9 cellular contexts compared by ENCODE assay signal in genomic region chr1:227788279-227789041, GRCh38. TPM values are rescaled to one million over a fixed set of nuclear protein-coding genes. Genes with fewer than 3 reads are reported as not detected.
A peak's percentile ranks its signal among the peaks of the same experiment; 100 is the strongest.
DNase-seq lines count a peak whose midpoint lies in the region; ATAC-seq and TF ChIP-seq lines count a peak whose summit lies in the region.
"Had no signal": no experiment of that assay in that cellular context is flagged by ENCODE, and none has a peak within 500 bp of the region (broad histone marks: within the 10 kb centered on the region; RNA-seq: fewer than 3 reads in every experiment).

No MANE protein-coding gene starts in this region.

- H3K4me2 ChIP-seq in IMR-90 (ENCODE audit: low read depth, low read length) = peak overlapping the region; percentile 96

- no peak overlapping the region for H2BK20ac ChIP-seq in IMR-90 (ENCODE audit: low read depth, low read length)

- H3K4me1 Mint-ChIP-seq in dendritic cell treated with granulocyte-macrophage colony-stimulating factor and Interleukin-4, amounts not matched to agents 40 ng/mL and 50 ng/mL, for 4 days (ENCODE audit: low read depth) = peaks cover 28% of the 10 kb centered on the region

- no peaks in the 10 kb centered on the region for H3K9me3 Mint-ChIP-seq in dendritic cell treated with granulocyte-macrophage colony-stimulating factor and Interleukin-4, amounts not matched to agents 40 ng/mL and 50 ng/mL, for 4 days

- no peak overlapping the region for H2BK15ac ChIP-seq in IMR-90 (ENCODE audit: low read depth, low read length)

- DNase-seq in SIG-M5 treated with dmso at 0.1 percent for 504 hours (lab: John Stamatoyannopoulos, UW; ENCODE audit: unreplicated experiment) (peak; percentile 72), SIG-M5 (lab: John Stamatoyannopoulos, UW) (no peak), IMR-90 (no peak), SK-N-DZ (ENCODE audit: low spot score) (peak; percentile 79), thyroid gland (peak; percentile 83 to 87)

- peak overlapping the region; percentile 31; the same call in 1 of the 2 replicates for H3K9ac ChIP-seq in IMR-90 (ENCODE audit: low read depth, low read length)

- dilution Hi-C loops in IMR-90 (cut with HindIII; ENCODE audit: low sequenced_read_pairs, unreplicated experiment) = no loop called here

- H2AK5ac ChIP-seq in IMR-90 (ENCODE audit: low read depth, low read length) = no peak overlapping the region

- no peak overlapping the region for H3K23ac ChIP-seq in IMR-90 (ENCODE audit: low read depth, low read length)

- H2AFZ ChIP-seq in IMR-90 (replicated peaks; ENCODE audit: low read length, poor library complexity) = peak overlapping the region; percentile 97

- H4K91ac ChIP-seq in IMR-90 (ENCODE audit: insufficient read depth, low read depth, low read length) = no peak overlapping the region

- H3K36me3 Mint-ChIP-seq in dendritic cell treated with granulocyte-macrophage colony-stimulating factor and Interleukin-4, amounts not matched to agents 40 ng/mL and 50 ng/mL, for 4 days (ENCODE audit: low read depth) = no peaks in the 10 kb centered on the region

- peak overlapping the region; percentile 72; the same call in 1 of the 2 replicates for H3K4ac ChIP-seq in IMR-90 (ENCODE audit: low read depth, low read length)

- in situ Hi-C loops in IMR-90 (cut with MboI; ENCODE audit: low sequenced_read_pairs) = no loop called here

- H4K8ac ChIP-seq in IMR-90 (ENCODE audit: low read depth in 2 of 2, low read length in 2 of 2) = peak overlapping the region in 1 of 2 experiments; percentile 32; a peak in 1 of 4 replicates

- ATAC-seq in GM21737 (IDR thresholded peaks at IDR 0.05; ENCODE audit: unreplicated experiment) (peak; percentile 48), IMR-90 (ENCODE audit: low read depth) (peak; percentile 78)

- WGBS in IMR-90 (ENCODE audit: extremely low coverage in 2 of 2, insufficient read length in 1 of 2), 2 experiments = 1% methylated on average over 26 of the region's 67 CpGs; no CpG with 5 or more reads in 1 of the 2 experiments
- WGBS in mesodermal cell (ENCODE audit: insufficient coverage in 2 of 2), 2 experiments = 2% methylated on average over 38 to 49 of the region's 67 CpGs
- 2 to 3% methylated on average over 32 to 34 of the region's 67 CpGs for WGBS in thyroid gland, 2 donors

- H4K5ac ChIP-seq in IMR-90 (ENCODE audit: low read depth, low read length) = no peak overlapping the region

- H2AK9ac ChIP-seq in IMR-90 (replicated peaks; ENCODE audit: low read depth, low read length, poor library complexity) = peak overlapping the region; percentile 29

- no peaks in the 10 kb centered on the region for H4K20me1 ChIP-seq in IMR-90 (ENCODE audit: insufficient read depth, low read length)

- no peak overlapping the region for H2BK120ac ChIP-seq in IMR-90 (ENCODE audit: low read depth, low read length)

- H3K27ac ChIP-seq in IMR-90 (ENCODE audit: insufficient read depth, low read length) (no peak overlapping the region), mesodermal cell (ENCODE audit: low read depth, low read length, severe bottlenecking) (no peak overlapping the region), thyroid gland (peak overlapping the region in 1 of 3 donors; percentile 49)

- H3K36me3 ChIP-seq in IMR-90 (ENCODE audit: control insufficient read depth, insufficient read depth, low read length) (no peaks in the 10 kb centered on the region), mesodermal cell (ENCODE audit: control insufficient read depth, insufficient read depth, low read length) (no peaks in the 10 kb centered on the region), thyroid gland (no peaks in the 10 kb centered on the region)

- H3K79me1 ChIP-seq in IMR-90 (ENCODE audit: low read depth in 1 of 2, low read length in 2 of 2) = no peaks in the 10 kb centered on the region

- TF ChIP-seq POLR2A in IMR-90 (IDR thresholded peaks at IDR 0.05; ENCODE audit: low read depth, low read length) (no peak; the same call in 1 of the 2 replicates), thyroid gland (IDR thresholded peaks at IDR 0.05) (peak in 1 of 2 donors; percentile 52)

- H3K4me3 ChIP-seq in IMR-90 (ENCODE audit: insufficient read depth, low read depth, low read length) = peak overlapping the region; percentile 57
- H3K4me3 ChIP-seq in mesodermal cell (ENCODE audit: extremely low read depth, insufficient read depth, low read length, poor library complexity, severe bottlenecking) = peak overlapping the region; percentile 44
- peak overlapping the region; percentile 14 to 52 (median 42) for H3K4me3 ChIP-seq in thyroid gland (replicated peaks in 1 of 3)

- intact Hi-C loops in IMR-90 (cut with micrococcal nuclease) (loop anchor here (1.0 to 2.0 kb wide), 2 partner anchors 54 to 158 kb away; partner anchors contain the start of genes JMJD4 and SNAP47), thyroid gland (cut with DNase I) (no loop called here)
- intact Hi-C loops in dendritic cell treated with granulocyte-macrophage colony-stimulating factor and Interleukin-4, amounts not matched to agents 40 ng/mL and 50 ng/mL, for 4 days (cut with micrococcal nuclease) = loop anchor here (2.0 to 5.0 kb wide), 2 partner anchors 98 to 699 kb away; partner anchors contain the start of gene RNF187

- peaks cover 8% of the 10 kb centered on the region for H3K4me1 ChIP-seq in IMR-90 (ENCODE audit: control insufficient read depth, insufficient read depth, low read length)
- H3K4me1 ChIP-seq in mesodermal cell (ENCODE audit: control insufficient read depth, insufficient read depth, low read length, poor library complexity, severe bottlenecking) = peaks cover under 1% of the 10 kb centered on the region
- H3K4me1 ChIP-seq in thyroid gland = peaks cover 19 to 22% of the 10 kb centered on the region in 2 donors

- BruUV-seq in IMR-90 (replicated peaks; lab: Mats Ljungman, UMichigan) = no TSS peak

- no peak overlapping the region for H3K14ac ChIP-seq in IMR-90 (replicated peaks; ENCODE audit: low read depth, low read length)

- CTCF ChIA-PET in IMR-90 (lab: Yijun Ruan, JAX) = no interaction called here

- H3K27ac Mint-ChIP-seq in dendritic cell treated with granulocyte-macrophage colony-stimulating factor and Interleukin-4, amounts not matched to agents 40 ng/mL and 50 ng/mL, for 4 days = no peak overlapping the region

- H3K4me3 Mint-ChIP-seq in dendritic cell treated with granulocyte-macrophage colony-stimulating factor and Interleukin-4, amounts not matched to agents 40 ng/mL and 50 ng/mL, for 4 days = peak overlapping the region; percentile 79

- no peak for TF ChIP-seq RAD21 in IMR-90 (IDR thresholded peaks at IDR 0.05; ENCODE audit: low read length)

- no peak overlapping the region for H2BK5ac ChIP-seq in IMR-90 (ENCODE audit: low read depth, low read length, poor library complexity, severe bottlenecking)

- no peak overlapping the region; the same call in 1 of the 2 replicates for H3K18ac ChIP-seq in IMR-90 (ENCODE audit: low read depth, low read length)

- no peaks in the 10 kb centered on the region for H3K9me3 ChIP-seq in IMR-90 (ENCODE audit: control insufficient read depth, insufficient read depth, low read length)
- H3K9me3 ChIP-seq in mesodermal cell (ENCODE audit: control insufficient read depth, low read length) = no peaks in the 10 kb centered on the region
- no peaks in the 10 kb centered on the region for H3K9me3 ChIP-seq in thyroid gland

- H3K27me3 Mint-ChIP-seq in dendritic cell treated with granulocyte-macrophage colony-stimulating factor and Interleukin-4, amounts not matched to agents 40 ng/mL and 50 ng/mL, for 4 days = peaks cover 54% of the 10 kb centered on the region

- H3K56ac ChIP-seq in IMR-90 (ENCODE audit: extremely low read depth, insufficient read depth, low read length) = no peak overlapping the region

- POLR2A ChIA-PET in IMR-90 (lab: Charles Lee; ENCODE audit: unreplicated experiment) = interaction anchor here (0.6 kb wide), 1 partner anchor 159 kb away, joined by 9 read pairs; the partner anchor contains the start of gene WNT9A

- TF ChIP-seq CTCF in IMR-90 (conservative IDR thresholded peaks at IDR 0.05; ENCODE audit: low read depth, low read length) (no peak), thyroid gland (IDR thresholded peaks at IDR 0.05) (no peak)

- peaks cover 9% of the 10 kb centered on the region for H3K9me1 ChIP-seq in IMR-90 (ENCODE audit: insufficient read depth, low read length)

- H3K27me3 ChIP-seq in IMR-90 (ENCODE audit: control insufficient read depth, insufficient read depth, low read length) (no peaks in the 10 kb centered on the region), thyroid gland (no peaks in the 10 kb centered on the region)

TF ChIP-seq in IMR-90, 13 proteins besides CTCF, POLR2A, EP300 and RAD21 (continues in another document):
- TF ChIP-seq MXI1 (IDR thresholded peaks at IDR 0.05; ENCODE audit: borderline replicate concordance, low read depth, low read length) (0 out of 2 replicates have a peak, but pooled peaks have one; percentile 12), FOS (IDR thresholded peaks at IDR 0.05; ENCODE audit: low read depth, low read length) (no peak)

RNA-seq across cellular contexts. Expression of gene PRSS38, which starts 27.0 kb away (rescaled TPM):
- not detected in 2 replicates for total RNA-seq in IMR-90 (2012; rRNA removed)
- polyA plus RNA-seq in IMR-90 (2012; rRNA removed) = not detected in 2 replicates
- not detected in 2 replicates for polyA plus RNA-seq in IMR-90 (2012; cell fraction: cytosol; rRNA removed)
- not detected in 2 replicates for polyA plus RNA-seq in IMR-90 (2012; cell fraction: nucleus; rRNA removed; ENCODE audit: low replicate concordance)
- not detected in 2 replicates for polyA plus RNA-seq in SK-N-DZ (2014; cell fraction: cytosol; rRNA removed)
- polyA plus RNA-seq in SK-N-DZ (2014; cell fraction: nucleus; rRNA removed) = not detected in 2 replicates
- not detected for polyA plus RNA-seq in mesodermal cell (2013, experiment 1 of 2)
- polyA plus RNA-seq in mesodermal cell (2013, experiment 2 of 2) = not detected
- total RNA-seq in thyroid gland = not detected
- total RNA-seq: glomerular endothelial cell had no signal

RNA-seq across cellular contexts. Expression of gene SNAP47, which starts 53.2 kb away (rescaled TPM):
- total RNA-seq in IMR-90 (2012; rRNA removed) = 65.3 and 72.9 TPM in 2 replicates
- polyA plus RNA-seq in IMR-90 (2012; rRNA removed) = 39.4 and 39.5 TPM in 2 replicates
- 46.6 and 52.1 TPM in 2 replicates for polyA plus RNA-seq in IMR-90 (2012; cell fraction: cytosol; rRNA removed)
- 28.6 and 37.2 TPM in 2 replicates for polyA plus RNA-seq in IMR-90 (2012; cell fraction: nucleus; rRNA removed; ENCODE audit: low replicate concordance)
- polyA plus RNA-seq in SK-N-DZ (2014; cell fraction: cytosol; rRNA removed) = 43.9 and 45.4 TPM in 2 replicates
- polyA plus RNA-seq in SK-N-DZ (2014; cell fraction: nucleus; rRNA removed) = 32.6 and 34.6 TPM in 2 replicates
- 34.9 TPM for polyA plus RNA-seq in mesodermal cell (2013, experiment 1 of 2)
- polyA plus RNA-seq in mesodermal cell (2013, experiment 2 of 2) = 30.3 TPM
- 10 to 100 TPM; 50.4 to 72.6 (median 65.0) TPM for total RNA-seq in thyroid gland

RNA-seq across cellular contexts. Expression of gene JMJD4, which starts 53.4 kb away (rescaled TPM):
- total RNA-seq in IMR-90 (2012; rRNA removed) (26.7 and 28.5 TPM in 2 replicates), thyroid gland (10 to 100 TPM; 20.6 to 31.7 (median 28.8) TPM)
- 23.5 and 24.6 TPM in 2 replicates for polyA plus RNA-seq in IMR-90 (2012; rRNA removed)
- 15.0 and 26.0 TPM in 2 replicates for polyA plus RNA-seq in IMR-90 (2012; cell fraction: cytosol; rRNA removed)
- polyA plus RNA-seq in IMR-90 (2012; cell fraction: nucleus; rRNA removed; ENCODE audit: low replicate concordance) = 26.9 and 58.9 TPM in 2 replicates
- polyA plus RNA-seq in SK-N-DZ (2014; cell fraction: cytosol; rRNA removed) = 23.2 and 25.0 TPM in 2 replicates
- polyA plus RNA-seq in SK-N-DZ (2014; cell fraction: nucleus; rRNA removed) = 41.6 and 44.7 TPM in 2 replicates
- 12.1 TPM for polyA plus RNA-seq in mesodermal cell (2013, experiment 1 of 2)
- polyA plus RNA-seq in mesodermal cell (2013, experiment 2 of 2) = 12.1 TPM

Comparison
In these comparisons a context has a peak if more than half of its experiments do, and no peak if none do; other contexts are left out.
1. DNase-seq: peak in SIG-M5 treated with dmso at 0.1 percent for 504 hours (single experiment), SK-N-DZ (single experiment) and thyroid gland (2 of 2); none in SIG-M5 (single experiment) and IMR-90 (single experiment).
2. Peak in every context shown above with its lines, with median percentiles within 50 percentile points of each other: H3K4me3 ChIP-seq.